ENCODE assay signal across 1 cellular context in the genomic region with DNA sequence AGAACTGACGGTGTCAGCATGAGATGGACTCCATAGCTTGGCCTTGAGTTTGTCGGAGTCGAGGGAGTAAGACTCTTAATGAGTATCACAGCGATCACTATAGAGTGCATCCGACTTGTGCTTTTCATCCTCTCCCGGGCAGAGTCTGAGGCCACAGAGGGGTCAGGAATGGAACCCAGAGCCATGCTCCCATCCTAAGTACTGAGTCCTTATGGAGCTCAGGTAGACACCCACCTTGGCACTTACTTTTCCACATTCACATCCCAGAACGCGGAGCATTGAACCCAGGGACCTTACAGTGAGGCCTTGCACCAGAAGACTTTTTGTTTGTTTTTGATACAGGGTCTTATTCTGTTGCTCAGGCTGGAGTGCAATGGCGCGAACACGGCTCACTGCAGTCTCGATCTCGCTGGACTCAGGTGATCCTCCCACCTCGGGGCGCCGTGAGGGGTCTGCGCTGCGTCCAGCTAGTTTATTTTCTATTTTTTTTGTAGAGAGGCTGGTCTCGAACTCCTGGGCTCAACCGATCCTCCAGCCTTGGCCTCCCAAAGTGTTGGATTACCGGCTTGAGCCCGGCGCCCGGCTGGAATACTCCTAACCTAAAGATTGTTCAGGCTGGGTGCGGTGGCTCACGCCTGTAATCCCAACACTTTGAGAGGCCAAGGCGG.
TF ChIP-seq lines count a peak whose summit lies in the region.

No MANE protein-coding gene starts in this region.

TF ChIP-seq in HepG2, 621 proteins besides CTCF, POLR2A, EP300 and RAD21 (continued from another document and continues in another):
- TF ChIP-seq, protein P1, sequence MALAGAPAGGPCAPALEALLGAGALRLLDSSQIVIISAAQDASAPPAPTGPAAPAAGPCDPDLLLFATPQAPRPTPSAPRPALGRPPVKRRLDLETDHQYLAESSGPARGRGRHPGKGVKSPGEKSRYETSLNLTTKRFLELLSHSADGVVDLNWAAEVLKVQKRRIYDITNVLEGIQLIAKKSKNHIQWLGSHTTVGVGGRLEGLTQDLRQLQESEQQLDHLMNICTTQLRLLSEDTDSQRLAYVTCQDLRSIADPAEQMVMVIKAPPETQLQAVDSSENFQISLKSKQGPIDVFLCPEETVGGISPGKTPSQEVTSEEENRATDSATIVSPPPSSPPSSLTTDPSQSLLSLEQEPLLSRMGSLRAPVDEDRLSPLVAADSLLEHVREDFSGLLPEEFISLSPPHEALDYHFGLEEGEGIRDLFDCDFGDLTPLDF (CRISPR knock-in tag; IDR thresholded peaks at IDR 0.05) = no peak
- TF ChIP-seq POGZ (CRISPR knock-in tag; IDR thresholded peaks at IDR 0.05) = no peak
- TF ChIP-seq, protein P2, sequence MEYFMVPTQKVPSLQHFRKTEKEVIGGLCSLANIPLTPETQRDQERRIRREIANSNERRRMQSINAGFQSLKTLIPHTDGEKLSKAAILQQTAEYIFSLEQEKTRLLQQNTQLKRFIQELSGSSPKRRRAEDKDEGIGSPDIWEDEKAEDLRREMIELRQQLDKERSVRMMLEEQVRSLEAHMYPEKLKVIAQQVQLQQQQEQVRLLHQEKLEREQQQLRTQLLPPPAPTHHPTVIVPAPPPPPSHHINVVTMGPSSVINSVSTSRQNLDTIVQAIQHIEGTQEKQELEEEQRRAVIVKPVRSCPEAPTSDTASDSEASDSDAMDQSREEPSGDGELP (IDR thresholded peaks at IDR 0.05; ENCODE audit: borderline replicate concordance, low read depth) = no peak
- TF ChIP-seq, protein P3, sequence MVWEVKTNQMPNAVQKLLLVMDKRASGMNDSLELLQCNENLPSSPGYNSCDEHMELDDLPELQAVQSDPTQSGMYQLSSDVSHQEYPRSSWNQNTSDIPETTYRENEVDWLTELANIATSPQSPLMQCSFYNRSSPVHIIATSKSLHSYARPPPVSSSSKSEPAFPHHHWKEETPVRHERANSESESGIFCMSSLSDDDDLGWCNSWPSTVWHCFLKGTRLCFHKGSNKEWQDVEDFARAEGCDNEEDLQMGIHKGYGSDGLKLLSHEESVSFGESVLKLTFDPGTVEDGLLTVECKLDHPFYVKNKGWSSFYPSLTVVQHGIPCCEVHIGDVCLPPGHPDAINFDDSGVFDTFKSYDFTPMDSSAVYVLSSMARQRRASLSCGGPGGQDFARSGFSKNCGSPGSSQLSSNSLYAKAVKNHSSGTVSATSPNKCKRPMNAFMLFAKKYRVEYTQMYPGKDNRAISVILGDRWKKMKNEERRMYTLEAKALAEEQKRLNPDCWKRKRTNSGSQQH (CRISPR knock-in tag; IDR thresholded peaks at IDR 0.05; ENCODE audit: low read depth) = no peak
- TF ChIP-seq, protein P4, sequence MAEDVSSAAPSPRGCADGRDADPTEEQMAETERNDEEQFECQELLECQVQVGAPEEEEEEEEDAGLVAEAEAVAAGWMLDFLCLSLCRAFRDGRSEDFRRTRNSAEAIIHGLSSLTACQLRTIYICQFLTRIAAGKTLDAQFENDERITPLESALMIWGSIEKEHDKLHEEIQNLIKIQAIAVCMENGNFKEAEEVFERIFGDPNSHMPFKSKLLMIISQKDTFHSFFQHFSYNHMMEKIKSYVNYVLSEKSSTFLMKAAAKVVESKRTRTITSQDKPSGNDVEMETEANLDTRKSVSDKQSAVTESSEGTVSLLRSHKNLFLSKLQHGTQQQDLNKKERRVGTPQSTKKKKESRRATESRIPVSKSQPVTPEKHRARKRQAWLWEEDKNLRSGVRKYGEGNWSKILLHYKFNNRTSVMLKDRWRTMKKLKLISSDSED (CRISPR knock-in tag; IDR thresholded peaks at IDR 0.05) = no peak
- TF ChIP-seq, protein P5, sequence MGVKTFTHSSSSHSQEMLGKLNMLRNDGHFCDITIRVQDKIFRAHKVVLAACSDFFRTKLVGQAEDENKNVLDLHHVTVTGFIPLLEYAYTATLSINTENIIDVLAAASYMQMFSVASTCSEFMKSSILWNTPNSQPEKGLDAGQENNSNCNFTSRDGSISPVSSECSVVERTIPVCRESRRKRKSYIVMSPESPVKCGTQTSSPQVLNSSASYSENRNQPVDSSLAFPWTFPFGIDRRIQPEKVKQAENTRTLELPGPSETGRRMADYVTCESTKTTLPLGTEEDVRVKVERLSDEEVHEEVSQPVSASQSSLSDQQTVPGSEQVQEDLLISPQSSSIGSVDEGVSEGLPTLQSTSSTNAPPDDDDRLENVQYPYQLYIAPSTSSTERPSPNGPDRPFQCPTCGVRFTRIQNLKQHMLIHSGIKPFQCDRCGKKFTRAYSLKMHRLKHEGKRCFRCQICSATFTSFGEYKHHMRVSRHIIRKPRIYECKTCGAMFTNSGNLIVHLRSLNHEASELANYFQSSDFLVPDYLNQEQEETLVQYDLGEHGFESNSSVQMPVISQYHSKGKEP (CRISPR knock-in tag; IDR thresholded peaks at IDR 0.05) = no peak
- TF ChIP-seq, protein P6, sequence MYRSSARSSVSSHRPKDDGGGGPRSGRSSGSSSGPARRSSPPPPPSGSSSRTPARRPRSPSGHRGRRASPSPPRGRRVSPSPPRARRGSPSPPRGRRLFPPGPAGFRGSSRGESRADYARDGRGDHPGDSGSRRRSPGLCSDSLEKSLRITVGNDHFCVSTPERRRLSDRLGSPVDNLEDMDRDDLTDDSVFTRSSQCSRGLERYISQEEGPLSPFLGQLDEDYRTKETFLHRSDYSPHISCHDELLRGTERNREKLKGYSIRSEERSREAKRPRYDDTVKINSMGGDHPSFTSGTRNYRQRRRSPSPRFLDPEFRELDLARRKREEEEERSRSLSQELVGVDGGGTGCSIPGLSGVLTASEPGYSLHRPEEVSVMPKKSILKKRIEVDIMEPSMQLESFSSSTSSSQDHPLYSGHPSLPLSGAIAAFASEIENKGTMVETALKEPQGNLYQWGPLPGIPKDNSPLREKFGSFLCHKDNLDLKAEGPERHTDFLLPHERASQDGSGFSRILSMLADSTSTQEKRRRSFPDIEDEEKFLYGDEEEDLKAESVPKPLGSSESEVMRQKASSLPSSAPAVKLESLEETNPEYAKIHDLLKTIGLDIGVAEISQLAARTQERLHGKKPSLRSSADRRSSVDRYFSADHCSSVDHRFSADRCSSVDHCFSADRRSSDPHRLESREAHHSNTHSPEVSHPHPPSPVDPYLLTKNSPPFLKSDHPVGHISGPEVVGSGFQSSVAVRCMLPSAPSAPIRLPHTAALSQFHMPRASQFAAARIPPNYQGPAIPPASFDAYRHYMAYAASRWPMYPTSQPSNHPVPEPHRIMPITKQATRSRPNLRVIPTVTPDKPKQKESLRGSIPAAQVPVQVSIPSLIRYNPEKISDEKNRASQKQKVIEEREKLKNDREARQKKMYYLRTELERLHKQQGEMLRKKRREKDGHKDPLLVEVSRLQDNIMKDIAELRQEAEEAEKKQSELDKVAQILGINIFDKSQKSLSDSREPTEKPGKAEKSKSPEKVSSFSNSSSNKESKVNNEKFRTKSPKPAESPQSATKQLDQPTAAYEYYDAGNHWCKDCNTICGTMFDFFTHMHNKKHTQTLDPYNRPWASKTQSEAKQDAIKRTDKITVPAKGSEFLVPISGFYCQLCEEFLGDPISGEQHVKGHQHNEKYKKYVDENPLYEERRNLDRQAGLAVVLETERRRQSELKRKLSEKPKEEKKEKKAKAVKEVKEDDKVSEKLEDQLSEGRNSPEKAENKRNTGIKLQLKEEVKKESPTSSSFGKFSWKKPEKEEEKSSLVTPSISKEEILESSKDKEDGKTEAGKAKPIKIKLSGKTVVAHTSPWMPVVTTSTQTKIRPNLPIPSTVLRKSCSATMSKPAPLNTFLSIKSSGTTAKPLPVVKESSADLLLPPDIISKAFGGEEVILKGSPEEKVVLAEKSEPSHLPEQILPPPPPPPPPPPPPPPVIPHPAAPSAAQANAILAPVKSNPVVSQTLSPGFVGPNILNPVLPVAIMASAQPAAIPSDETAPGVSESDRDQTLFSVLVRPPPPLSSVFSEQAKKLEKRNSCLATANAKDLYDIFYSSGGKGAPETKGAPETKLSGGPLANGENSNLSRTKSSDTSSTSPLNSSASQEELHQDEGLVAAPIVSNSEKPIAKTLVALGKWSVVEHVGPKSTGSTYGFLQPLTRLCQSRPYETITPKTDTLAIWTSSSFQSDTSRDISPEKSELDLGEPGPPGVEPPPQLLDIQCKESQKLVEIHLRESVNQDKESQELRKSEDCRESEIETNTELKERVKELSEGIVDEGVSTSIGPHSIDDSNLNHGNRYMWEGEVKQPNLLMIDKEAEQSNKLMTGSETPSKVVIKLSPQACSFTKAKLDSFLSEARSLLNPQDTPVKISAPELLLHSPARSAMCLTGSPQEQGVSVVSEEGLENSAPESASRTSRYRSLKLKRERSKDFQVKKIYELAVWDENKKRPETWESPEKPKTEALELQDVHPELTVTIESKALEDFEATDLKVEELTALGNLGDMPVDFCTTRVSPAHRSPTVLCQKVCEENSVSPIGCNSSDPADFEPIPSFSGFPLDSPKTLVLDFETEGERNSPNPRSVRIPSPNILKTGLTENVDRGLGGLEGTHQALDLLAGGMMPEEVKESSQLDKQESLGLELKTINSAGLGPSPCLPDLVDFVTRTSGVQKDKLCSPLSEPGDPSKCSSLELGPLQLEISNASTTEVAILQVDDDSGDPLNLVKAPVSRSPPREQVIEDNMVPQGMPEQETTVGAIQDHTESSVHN (CRISPR knock-in tag; IDR thresholded peaks at IDR 0.05) = no peak
- TF ChIP-seq BCL6 (CRISPR knock-in tag; IDR thresholded peaks at IDR 0.05) = no peak
- TF ChIP-seq, protein P7, sequence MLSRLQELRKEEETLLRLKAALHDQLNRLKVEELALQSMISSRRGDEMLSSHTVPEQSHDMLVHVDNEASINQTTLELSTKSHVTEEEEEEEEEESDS (CRISPR knock-in tag; IDR thresholded peaks at IDR 0.05; ENCODE audit: borderline replicate concordance) = no peak
- TF ChIP-seq, protein P8, sequence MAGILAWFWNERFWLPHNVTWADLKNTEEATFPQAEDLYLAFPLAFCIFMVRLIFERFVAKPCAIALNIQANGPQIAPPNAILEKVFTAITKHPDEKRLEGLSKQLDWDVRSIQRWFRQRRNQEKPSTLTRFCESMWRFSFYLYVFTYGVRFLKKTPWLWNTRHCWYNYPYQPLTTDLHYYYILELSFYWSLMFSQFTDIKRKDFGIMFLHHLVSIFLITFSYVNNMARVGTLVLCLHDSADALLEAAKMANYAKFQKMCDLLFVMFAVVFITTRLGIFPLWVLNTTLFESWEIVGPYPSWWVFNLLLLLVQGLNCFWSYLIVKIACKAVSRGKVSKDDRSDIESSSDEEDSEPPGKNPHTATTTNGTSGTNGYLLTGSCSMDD (CRISPR knock-in tag; IDR thresholded peaks at IDR 0.05) = no peak
- no peak for TF ChIP-seq POLR2AphosphoS2 (IDR thresholded peaks at IDR 0.05; ENCODE audit: low read depth, low read length)
- TF ChIP-seq ZNF761 (CRISPR knock-in tag; conservative IDR thresholded peaks at IDR 0.05) = no peak
- TF ChIP-seq ZNF329 (CRISPR knock-in tag; IDR thresholded peaks at IDR 0.05; ENCODE audit: low read depth) = no peak
- TF ChIP-seq ZNF205 (CRISPR knock-in tag; IDR thresholded peaks at IDR 0.05) = no peak
- no peak for TF ChIP-seq MAFF (IDR thresholded peaks at IDR 0.05; ENCODE audit: low read depth, low read length)
- no peak for TF ChIP-seq EZH2 (conservative IDR thresholded peaks at IDR 0.05; ENCODE audit: low read depth, low read length)
- TF ChIP-seq, protein P9, sequence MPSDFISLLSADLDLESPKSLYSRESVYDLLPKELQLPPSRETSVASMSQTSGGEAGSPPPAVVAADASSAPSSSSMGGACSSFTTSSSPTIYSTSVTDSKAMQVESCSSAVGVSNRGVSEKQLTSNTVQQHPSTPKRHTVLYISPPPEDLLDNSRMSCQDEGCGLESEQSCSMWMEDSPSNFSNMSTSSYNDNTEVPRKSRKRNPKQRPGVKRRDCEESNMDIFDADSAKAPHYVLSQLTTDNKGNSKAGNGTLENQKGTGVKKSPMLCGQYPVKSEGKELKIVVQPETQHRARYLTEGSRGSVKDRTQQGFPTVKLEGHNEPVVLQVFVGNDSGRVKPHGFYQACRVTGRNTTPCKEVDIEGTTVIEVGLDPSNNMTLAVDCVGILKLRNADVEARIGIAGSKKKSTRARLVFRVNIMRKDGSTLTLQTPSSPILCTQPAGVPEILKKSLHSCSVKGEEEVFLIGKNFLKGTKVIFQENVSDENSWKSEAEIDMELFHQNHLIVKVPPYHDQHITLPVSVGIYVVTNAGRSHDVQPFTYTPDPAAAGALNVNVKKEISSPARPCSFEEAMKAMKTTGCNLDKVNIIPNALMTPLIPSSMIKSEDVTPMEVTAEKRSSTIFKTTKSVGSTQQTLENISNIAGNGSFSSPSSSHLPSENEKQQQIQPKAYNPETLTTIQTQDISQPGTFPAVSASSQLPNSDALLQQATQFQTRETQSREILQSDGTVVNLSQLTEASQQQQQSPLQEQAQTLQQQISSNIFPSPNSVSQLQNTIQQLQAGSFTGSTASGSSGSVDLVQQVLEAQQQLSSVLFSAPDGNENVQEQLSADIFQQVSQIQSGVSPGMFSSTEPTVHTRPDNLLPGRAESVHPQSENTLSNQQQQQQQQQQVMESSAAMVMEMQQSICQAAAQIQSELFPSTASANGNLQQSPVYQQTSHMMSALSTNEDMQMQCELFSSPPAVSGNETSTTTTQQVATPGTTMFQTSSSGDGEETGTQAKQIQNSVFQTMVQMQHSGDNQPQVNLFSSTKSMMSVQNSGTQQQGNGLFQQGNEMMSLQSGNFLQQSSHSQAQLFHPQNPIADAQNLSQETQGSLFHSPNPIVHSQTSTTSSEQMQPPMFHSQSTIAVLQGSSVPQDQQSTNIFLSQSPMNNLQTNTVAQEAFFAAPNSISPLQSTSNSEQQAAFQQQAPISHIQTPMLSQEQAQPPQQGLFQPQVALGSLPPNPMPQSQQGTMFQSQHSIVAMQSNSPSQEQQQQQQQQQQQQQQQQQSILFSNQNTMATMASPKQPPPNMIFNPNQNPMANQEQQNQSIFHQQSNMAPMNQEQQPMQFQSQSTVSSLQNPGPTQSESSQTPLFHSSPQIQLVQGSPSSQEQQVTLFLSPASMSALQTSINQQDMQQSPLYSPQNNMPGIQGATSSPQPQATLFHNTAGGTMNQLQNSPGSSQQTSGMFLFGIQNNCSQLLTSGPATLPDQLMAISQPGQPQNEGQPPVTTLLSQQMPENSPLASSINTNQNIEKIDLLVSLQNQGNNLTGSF (CRISPR knock-in tag; IDR thresholded peaks at IDR 0.05) = no peak
- TF ChIP-seq ZNF263 (CRISPR knock-in tag; IDR thresholded peaks at IDR 0.05) = no peak
- no peak for TF ChIP-seq ZNF616 (CRISPR knock-in tag; IDR thresholded peaks at IDR 0.05; ENCODE audit: low read depth)
